In genomic region chr4:144518181-144518895, GRCh38 we compare ENCODE assay signal across 25 cellular contexts.
A peak's percentile ranks its signal among the peaks of the same experiment; 100 is the strongest.
DNase-seq lines count a peak whose midpoint lies in the region; ATAC-seq and TF ChIP-seq lines count a peak whose summit lies in the region.
"Had no signal": no experiment of that assay in that cellular context is flagged by ENCODE, and none has a peak within 500 bp of the region (broad histone marks: within the 10 kb centered on the region; RNA-seq: fewer than 3 reads in every experiment).

No MANE protein-coding gene starts in this region.

- no peak for TF ChIP-seq CTCF in fibroblast of villous mesenchyme (IDR thresholded peaks at IDR 0.05; ENCODE audit: insufficient read depth, low read depth, low read length)

- H3K4me3 ChIP-seq in fibroblast of villous mesenchyme (ENCODE audit: low read depth, low read length) = no peak overlapping the region
- H3K4me3 ChIP-seq: gastrocnemius medialis, sigmoid colon, suprapubic skin had no signal

- ATAC-seq in HG03045 (IDR thresholded peaks at IDR 0.05; ENCODE audit: unreplicated experiment) (no peak), GM21515 (IDR thresholded peaks at IDR 0.05; ENCODE audit: unreplicated experiment) (no peak)
- ATAC-seq: activated T-cell treated with anti-CD3 and anti-CD28 coated beads, Interleukin-2, amount 50 U/mL, for 72 hours; effector memory CD8-positive, alpha-beta T cell; gastrocnemius medialis; left cardiac atrium; stimulated activated naive B cell treated with anti-CD40 and anti-IgM and Interleukin-4, amounts not matched to agents 10 μg/mL and 1 μg/mL and 100 μg/mL, for 72 hours had no signal

- peak; percentile 4 for DNase-seq in COR-L47 (lab: John Stamatoyannopoulos, UW)
- DNase-seq in ELR (ENCODE audit: low read depth) = peak; percentile 8
- peak; percentile 15 for DNase-seq in SK-N-DZ (ENCODE audit: low spot score)
- peak; percentile 11 for DNase-seq in fibroblast of villous mesenchyme (ENCODE audit: low read depth)
- DNase-seq in hepatic stellate cell (ENCODE audit: low spot score) = no peak
- no peak for DNase-seq in DMS114 treated with DMSO at 0.1 percent for 48 hours (lab: John Stamatoyannopoulos, UW; ENCODE audit: unreplicated experiment)
- DNase-seq: activated B cell treated with CpG ODN at 0.5 μM for 24 hours; activated naive CD4-positive, alpha-beta T cell treated with Interleukin-2 at 50 U/mL for 16 hours; activated T-cell treated with anti-CD3 and anti-CD28 coated beads, Interleukin-2, amount 50 U/mL, for 72 hours; cortex of kidney; effector memory CD8-positive, alpha-beta T cell; gastrocnemius medialis; HFFc6; hippocampal formation; left cardiac atrium; NCI-H187 treated with DMSO at 0.1 percent for 48 hours; NCI-H2227 treated with DMSO at 0.1 percent for 48 hours; NK-92 treated with Interleukin-12 subunit alpha and Interleukin-12 subunit beta, amount 100 ng/mL, for 24 hours; Right ventricle myocardium superior; sigmoid colon; stimulated activated CD4-positive, alpha-beta T cell treated with anti-CD3 and anti-CD28 coated beads, Interleukin-15, amount 100 ng/mL, for 24 hours; stimulated activated naive B cell treated with anti-CD40 and anti-IgM and Interleukin-4, amounts not matched to agents 10 μg/mL and 1 μg/mL and 100 μg/mL, for 72 hours had no signal

Comparison
In these comparisons a context has a peak if more than half of its experiments do, and no peak if none do; other contexts are left out.
1. DNase-seq: peak in COR-L47 (single experiment), ELR (single experiment), SK-N-DZ (single experiment) and fibroblast of villous mesenchyme (single experiment); none in hepatic stellate cell (single experiment) and DMS114 treated with DMSO at 0.1 percent for 48 hours (single experiment).